ENCODE assay signal across 37 cellular contexts in genomic region chr1:98963359-98963758, GRCh38. TPM values are rescaled to one million over a fixed set of nuclear protein-coding genes. Genes with fewer than 3 reads are reported as not detected.
A peak's percentile ranks its signal among the peaks of the same experiment; 100 is the strongest.
DNase-seq lines count a peak whose midpoint lies in the region; ATAC-seq, FAIRE-seq and TF ChIP-seq lines count a peak whose summit lies in the region.
"Had no signal": no experiment of that assay in that cellular context is flagged by ENCODE, and none has a peak within 500 bp of the region (broad histone marks: within the 10 kb centered on the region; RNA-seq: fewer than 3 reads in every experiment).

No MANE protein-coding gene starts in this region.

- CTCF ChIA-PET in SK-N-SH (lab: Yijun Ruan, JAX) = no interaction called here
- CTCF ChIA-PET in RWPE1 (lab: Yijun Ruan, JAX) = no interaction called here
- CTCF ChIA-PET in Caco-2 (lab: Charles Lee) = no interaction called here

- ATAC-seq in SK-N-SH treated with all-trans-retinoic acid at 6 μM for 48 hours (no peak), lower lobe of right lung (peak; percentile 19 to 41)
- ATAC-seq: naive thymus-derived CD4-positive, alpha-beta T cell; psoas muscle had no signal

- FAIRE-seq in astrocyte (lab: Jason Lieb, UNC) = no peak
- FAIRE-seq: GM19239, keratinocyte had no signal

- H3K36me3 ChIP-seq in SK-N-SH (replicated peaks in 1 of 2; ENCODE audit: control insufficient read depth in 1 of 2, insufficient read depth in 2 of 2, low read length in 1 of 2) = no peaks in the 10 kb centered on the region
- no peaks in the 10 kb centered on the region for H3K36me3 ChIP-seq in astrocyte (ENCODE audit: insufficient read depth, low read length)
- H3K36me3 ChIP-seq in lower lobe of right lung = no peaks in the 10 kb centered on the region
- H3K36me3 ChIP-seq in SJCRH30 = no peaks in the 10 kb centered on the region
- no peaks in the 10 kb centered on the region for H3K36me3 ChIP-seq in Caco-2 (ENCODE audit: control insufficient read depth, insufficient read depth, low read length)
- H3K36me3 ChIP-seq: sigmoid colon, tibial nerve had no signal

- no peak for TF ChIP-seq EP300 in SK-N-SH (IDR thresholded peaks at IDR 0.05; ENCODE audit: borderline replicate concordance in 1 of 2, low read depth in 1 of 2, low read length in 1 of 2)

- H3K4me1 Mint-ChIP-seq in astrocyte (ENCODE audit: low read depth, unreplicated experiment) (peaks cover 6% of the 10 kb centered on the region), Caco-2 (ENCODE audit: low read depth, unreplicated experiment) (no peaks in the 10 kb centered on the region)
- H3K4me1 Mint-ChIP-seq: activated CD4-positive, alpha-beta memory T cell treated with anti-CD3 and anti-CD28 coated beads, Interleukin-2, amount 10 ng/mL, durations not matched to agents 7 days and 5 days had no signal

- no peak for TF ChIP-seq CTCF in SK-N-SH (IDR thresholded peaks at IDR 0.05)
- no peak for TF ChIP-seq CTCF in astrocyte (IDR thresholded peaks at IDR 0.05; ENCODE audit: insufficient read depth, low read depth, low read length)
- no peak for TF ChIP-seq CTCF in lower lobe of right lung (IDR thresholded peaks at IDR 0.05)
- no peak for TF ChIP-seq CTCF in RWPE1 (conservative IDR thresholded peaks at IDR 0.05; ENCODE audit: low read depth)
- TF ChIP-seq CTCF in Caco-2 (IDR thresholded peaks at IDR 0.05; ENCODE audit: insufficient read depth in 1 of 2, low read depth in 1 of 2, low read length in 1 of 2, severe bottlenecking in 1 of 2, unreplicated experiment in 1 of 2) = no peak

- H3K9me2 ChIP-seq in SK-N-SH = no peaks in the 10 kb centered on the region

- no peaks in the 10 kb centered on the region for H3F3A ChIP-seq in SK-N-SH (replicated peaks; ENCODE audit: insufficient read depth)

- no peak overlapping the region for H2AFZ ChIP-seq in SK-N-SH (ENCODE audit: low read depth)
- H2AFZ ChIP-seq in astrocyte (ENCODE audit: low read depth, low read length) = no peak overlapping the region

- no peaks in the 10 kb centered on the region for H3K27me3 ChIP-seq in SK-N-SH (ENCODE audit: insufficient read depth)
- H3K27me3 ChIP-seq in astrocyte (ENCODE audit: insufficient read depth, low read length) = no peaks in the 10 kb centered on the region
- no peaks in the 10 kb centered on the region for H3K27me3 ChIP-seq in lower lobe of right lung (ENCODE audit: low read depth)
- H3K27me3 ChIP-seq in SJCRH30 = no peaks in the 10 kb centered on the region
- H3K27me3 ChIP-seq in Caco-2 (replicated peaks; ENCODE audit: control insufficient read depth, insufficient read depth, low read length) = no peaks in the 10 kb centered on the region
- H3K27me3 ChIP-seq: sigmoid colon, tibial nerve had no signal

- 80% methylated on average over 1 of the region's 1 CpG for WGBS in SK-N-SH (ENCODE audit: low lambda C conversion rate)

- H3K79me2 ChIP-seq in SK-N-SH (ENCODE audit: insufficient read depth) (no peaks in the 10 kb centered on the region), astrocyte (ENCODE audit: insufficient read depth, low read length) (no peaks in the 10 kb centered on the region)

- BruUV-seq in Caco-2 (replicated peaks; lab: Mats Ljungman, UMichigan) = no TSS peak

- no peak overlapping the region for H3K27ac ChIP-seq in SK-N-SH (ENCODE audit: low read depth in 2 of 2, low read length in 1 of 2)
- H3K27ac ChIP-seq in astrocyte (ENCODE audit: low read depth, low read length) = no peak overlapping the region
- no peak overlapping the region for H3K27ac ChIP-seq in lower lobe of right lung
- no peak overlapping the region for H3K27ac ChIP-seq in SJCRH30
- no peak overlapping the region for H3K27ac ChIP-seq in RWPE1
- H3K27ac ChIP-seq: 22Rv1, coronary artery, epithelial cell of prostate, psoas muscle, sigmoid colon, tibial nerve had no signal

- DNase-seq in SK-N-SH (no peak), astrocyte (ENCODE audit: low read depth) (peak; percentile 53), lower lobe of right lung (no peak), SJCRH30 (no peak), RWPE1 (ENCODE audit: low spot score) (no peak), epidermal melanocyte (ENCODE audit: insufficient read length, low spot score) (no peak), Caco-2 (no peak)
- DNase-seq: activated CD4-positive, alpha-beta memory T cell treated with anti-CD3 and anti-CD28 coated beads, Interleukin-2, amount 10 ng/mL, durations not matched to agents 7 days and 5 days; activated CD8-positive, alpha-beta memory T cell treated with anti-CD3 and anti-CD28 coated beads, Interleukin-2, amount 50 U/mL, for 4 hours; AML-193; anterior cingulate cortex; CD4-positive, alpha-beta memory T cell; effector CD8-positive, alpha-beta T cell; H7; midbrain; naive thymus-derived CD4-positive, alpha-beta T cell; NCI-H1436 treated with DMSO at 0.1 percent for 48 hours; NCI-H2081 treated with DMSO at 0.1 percent for 48 hours; NCI-H2227 treated with DMSO at 0.1 percent for 48 hours; NCI-H69; nucleus accumbens; psoas muscle; Right ventricle myocardium superior; sigmoid colon; stimulated activated CD4-positive, alpha-beta T cell treated with anti-CD3 and anti-CD28 coated beads, Interleukin-4, amount 100 ng/mL, for 24 hours had no signal

- H3K4me1 ChIP-seq in SK-N-SH (ENCODE audit: control insufficient read depth in 1 of 2, insufficient read depth in 2 of 2, low read depth in 1 of 2, low read length in 1 of 2) (peaks cover 0 to 2% of the 10 kb centered on the region in 2 experiments; a peak in 1 of 4 replicates), astrocyte (ENCODE audit: insufficient read depth, low read length) (no peaks in the 10 kb centered on the region), lower lobe of right lung (no peaks in the 10 kb centered on the region), SJCRH30 (no peaks in the 10 kb centered on the region), Caco-2 (no peaks in the 10 kb centered on the region)
- H3K4me1 ChIP-seq: psoas muscle, sigmoid colon, tibial nerve had no signal

- H3K4me3 Mint-ChIP-seq in astrocyte (ENCODE audit: unreplicated experiment) (no peak overlapping the region), Caco-2 (ENCODE audit: unreplicated experiment) (no peak overlapping the region)
- H3K4me3 Mint-ChIP-seq: activated CD4-positive, alpha-beta memory T cell treated with anti-CD3 and anti-CD28 coated beads, Interleukin-2, amount 10 ng/mL, durations not matched to agents 7 days and 5 days; activated naive CD4-positive, alpha-beta T cell treated with anti-CD3 and anti-CD28 coated beads, Interleukin-2, amount 50 U/mL, for 24 hours; CD4-positive, alpha-beta memory T cell; naive thymus-derived CD4-positive, alpha-beta T cell; T-helper 2 cell treated with Interferon-gamma antibody and Interleukin-4, amounts not matched to agents 5 μg/mL and 100 μg/mL, for 36 hours had no signal

- POLR2A ChIA-PET in SK-N-SH (lab: Yijun Ruan, JAX) (no interaction called here), RWPE1 (lab: Yijun Ruan, JAX; ENCODE audit: low non-redundant PET) (no interaction called here), Caco-2 (lab: Charles Lee) (no interaction called here)

- peaks cover 2% of the 10 kb centered on the region for H3K27me3 Mint-ChIP-seq in astrocyte (ENCODE audit: low read depth, unreplicated experiment)
- peaks cover 4% of the 10 kb centered on the region for H3K27me3 Mint-ChIP-seq in Caco-2 (ENCODE audit: insufficient read depth, unreplicated experiment)
- H3K27me3 Mint-ChIP-seq: activated CD4-positive, alpha-beta memory T cell treated with anti-CD3 and anti-CD28 coated beads, Interleukin-2, amount 10 ng/mL, durations not matched to agents 7 days and 5 days; activated naive CD4-positive, alpha-beta T cell treated with anti-CD3 and anti-CD28 coated beads, Interleukin-2, amount 50 U/mL, for 24 hours had no signal

- H3K4me3 ChIP-seq in SK-N-SH (ENCODE audit: low read depth in 2 of 2, low read length in 1 of 2) (no peak overlapping the region), astrocyte (ENCODE audit: insufficient read depth, low read depth, low read length) (no peak overlapping the region), lower lobe of right lung (no peak overlapping the region), SJCRH30 (no peak overlapping the region), Caco-2 (ENCODE audit: low read depth, low read length) (no peak overlapping the region)
- H3K4me3 ChIP-seq: coronary artery, psoas muscle, sigmoid colon, tibial nerve had no signal

- H3K36me3 Mint-ChIP-seq in astrocyte (ENCODE audit: low read depth, unreplicated experiment) (no peaks in the 10 kb centered on the region), Caco-2 (ENCODE audit: insufficient read depth, unreplicated experiment) (no peaks in the 10 kb centered on the region)
- H3K36me3 Mint-ChIP-seq: activated naive CD4-positive, alpha-beta T cell treated with anti-CD3 and anti-CD28 coated beads, Interleukin-2, amount 50 U/mL, for 24 hours; CD4-positive, alpha-beta memory T cell; naive thymus-derived CD4-positive, alpha-beta T cell had no signal

- H3K27ac Mint-ChIP-seq in astrocyte (ENCODE audit: unreplicated experiment) (no peak overlapping the region), Caco-2 (ENCODE audit: unreplicated experiment) (no peak overlapping the region)
- H3K27ac Mint-ChIP-seq: activated CD4-positive, alpha-beta memory T cell treated with anti-CD3 and anti-CD28 coated beads, Interleukin-2, amount 10 ng/mL, durations not matched to agents 7 days and 5 days; activated naive CD4-positive, alpha-beta T cell treated with anti-CD3 and anti-CD28 coated beads, Interleukin-2, amount 50 U/mL, for 24 hours; CD4-positive, alpha-beta memory T cell; naive thymus-derived CD4-positive, alpha-beta T cell; T-helper 2 cell treated with Interferon-gamma antibody and Interleukin-4, amounts not matched to agents 5 μg/mL and 100 μg/mL, for 36 hours had no signal

- TF ChIP-seq RAD21 in SK-N-SH (IDR thresholded peaks at IDR 0.05; ENCODE audit: low read length) = no peak

- intact Hi-C loops in lower lobe of right lung (cut with DNase I) (no loop called here), Caco-2 (cut with micrococcal nuclease; ENCODE audit: unreplicated experiment) (no loop called here)

- no peak overlapping the region for H3K9ac ChIP-seq in SK-N-SH
- no peak overlapping the region for H3K9ac ChIP-seq in astrocyte (ENCODE audit: low read length)

- no peaks in the 10 kb centered on the region for H3K9me3 ChIP-seq in SK-N-SH
- no peaks in the 10 kb centered on the region for H3K9me3 ChIP-seq in astrocyte (ENCODE audit: insufficient read depth, low read depth, low read length)
- H3K9me3 ChIP-seq in lower lobe of right lung = no peaks in the 10 kb centered on the region
- no peaks in the 10 kb centered on the region for H3K9me3 ChIP-seq in SJCRH30 (replicated peaks)
- no peaks in the 10 kb centered on the region for H3K9me3 ChIP-seq in Caco-2
- H3K9me3 ChIP-seq: psoas muscle, sigmoid colon, tibial nerve had no signal

- H3K4me2 ChIP-seq in SK-N-SH (no peak overlapping the region), astrocyte (ENCODE audit: low read length) (no peak overlapping the region)

- H3K9me3 Mint-ChIP-seq in astrocyte (ENCODE audit: unreplicated experiment) = no peaks in the 10 kb centered on the region
- H3K9me3 Mint-ChIP-seq in Caco-2 (ENCODE audit: unreplicated experiment) = no peaks in the 10 kb centered on the region
- H3K9me3 Mint-ChIP-seq: activated CD4-positive, alpha-beta memory T cell treated with anti-CD3 and anti-CD28 coated beads, Interleukin-2, amount 10 ng/mL, durations not matched to agents 7 days and 5 days; activated naive CD4-positive, alpha-beta T cell treated with anti-CD3 and anti-CD28 coated beads, Interleukin-2, amount 50 U/mL, for 24 hours; CD4-positive, alpha-beta memory T cell; T-helper 2 cell treated with Interferon-gamma antibody and Interleukin-4, amounts not matched to agents 5 μg/mL and 100 μg/mL, for 36 hours had no signal

- H4K20me1 ChIP-seq in SK-N-SH (ENCODE audit: insufficient read depth) (no peaks in the 10 kb centered on the region), astrocyte (ENCODE audit: insufficient read depth, low read length) (no peaks in the 10 kb centered on the region)

RNA-seq across cellular contexts. Expression of gene PLPPR5, which starts 41.3 kb away (rescaled TPM):
- polyA plus RNA-seq in SK-N-SH (2012; rRNA removed) = 0.23 and 0.49 TPM in 2 replicates
- polyA plus RNA-seq in SK-N-SH (2012; cell fraction: cytosol; rRNA removed) = 0.95 and 1.4 TPM in 2 replicates
- polyA plus RNA-seq in SK-N-SH (2012; cell fraction: nucleus; rRNA removed) = 0.16 and 0.19 TPM in 2 replicates
- total RNA-seq in astrocyte = 0.09 and 0.12 TPM in 2 replicates
- total RNA-seq in lower lobe of right lung = not detected
- total RNA-seq in SJCRH30 (2014; rRNA removed; shearing (Covaris generic)) = 0.02 and 0.05 TPM in 2 replicates
- not detected in 2 replicates for total RNA-seq in Caco-2 (2022)
- total RNA-seq: activated CD4-positive, alpha-beta memory T cell treated with anti-CD3 and anti-CD28 coated beads, Interleukin-2, amount 10 ng/mL, durations not matched to agents 7 days and 5 days; cardiac septum; CD4-positive, alpha-beta memory T cell; Daoy; liver; naive thymus-derived CD4-positive, alpha-beta T cell; psoas muscle; Right ventricle myocardium superior had no signal
- polyA plus RNA-seq: CD4-positive, alpha-beta memory T cell; liver; naive thymus-derived CD4-positive, alpha-beta T cell had no signal
